1 cellular context compared by ENCODE assay signal in genomic region chr19:38788478-38789243, GRCh38.
TF ChIP-seq lines count a peak whose summit lies in the region.

LGALS7B (plus strand) TSS chr19:38789200; CDS start chr19:38789227, 27 bp downstream.

TF ChIP-seq in WTC11, 78 proteins besides CTCF, POLR2A, EP300 and RAD21 (continued from another document):
- TF ChIP-seq, protein P1, sequence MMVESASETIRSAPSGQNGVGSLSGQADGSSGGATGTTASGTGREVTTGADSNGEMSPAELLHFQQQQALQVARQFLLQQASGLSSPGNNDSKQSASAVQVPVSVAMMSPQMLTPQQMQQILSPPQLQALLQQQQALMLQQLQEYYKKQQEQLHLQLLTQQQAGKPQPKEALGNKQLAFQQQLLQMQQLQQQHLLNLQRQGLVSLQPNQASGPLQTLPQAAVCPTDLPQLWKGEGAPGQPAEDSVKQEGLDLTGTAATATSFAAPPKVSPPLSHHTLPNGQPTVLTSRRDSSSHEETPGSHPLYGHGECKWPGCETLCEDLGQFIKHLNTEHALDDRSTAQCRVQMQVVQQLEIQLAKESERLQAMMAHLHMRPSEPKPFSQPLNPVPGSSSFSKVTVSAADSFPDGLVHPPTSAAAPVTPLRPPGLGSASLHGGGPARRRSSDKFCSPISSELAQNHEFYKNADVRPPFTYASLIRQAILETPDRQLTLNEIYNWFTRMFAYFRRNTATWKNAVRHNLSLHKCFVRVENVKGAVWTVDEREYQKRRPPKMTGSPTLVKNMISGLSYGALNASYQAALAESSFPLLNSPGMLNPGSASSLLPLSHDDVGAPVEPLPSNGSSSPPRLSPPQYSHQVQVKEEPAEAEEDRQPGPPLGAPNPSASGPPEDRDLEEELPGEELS (CRISPR knock-in tag; IDR thresholded peaks at IDR 0.05) = no peak
- TF ChIP-seq, protein P2, sequence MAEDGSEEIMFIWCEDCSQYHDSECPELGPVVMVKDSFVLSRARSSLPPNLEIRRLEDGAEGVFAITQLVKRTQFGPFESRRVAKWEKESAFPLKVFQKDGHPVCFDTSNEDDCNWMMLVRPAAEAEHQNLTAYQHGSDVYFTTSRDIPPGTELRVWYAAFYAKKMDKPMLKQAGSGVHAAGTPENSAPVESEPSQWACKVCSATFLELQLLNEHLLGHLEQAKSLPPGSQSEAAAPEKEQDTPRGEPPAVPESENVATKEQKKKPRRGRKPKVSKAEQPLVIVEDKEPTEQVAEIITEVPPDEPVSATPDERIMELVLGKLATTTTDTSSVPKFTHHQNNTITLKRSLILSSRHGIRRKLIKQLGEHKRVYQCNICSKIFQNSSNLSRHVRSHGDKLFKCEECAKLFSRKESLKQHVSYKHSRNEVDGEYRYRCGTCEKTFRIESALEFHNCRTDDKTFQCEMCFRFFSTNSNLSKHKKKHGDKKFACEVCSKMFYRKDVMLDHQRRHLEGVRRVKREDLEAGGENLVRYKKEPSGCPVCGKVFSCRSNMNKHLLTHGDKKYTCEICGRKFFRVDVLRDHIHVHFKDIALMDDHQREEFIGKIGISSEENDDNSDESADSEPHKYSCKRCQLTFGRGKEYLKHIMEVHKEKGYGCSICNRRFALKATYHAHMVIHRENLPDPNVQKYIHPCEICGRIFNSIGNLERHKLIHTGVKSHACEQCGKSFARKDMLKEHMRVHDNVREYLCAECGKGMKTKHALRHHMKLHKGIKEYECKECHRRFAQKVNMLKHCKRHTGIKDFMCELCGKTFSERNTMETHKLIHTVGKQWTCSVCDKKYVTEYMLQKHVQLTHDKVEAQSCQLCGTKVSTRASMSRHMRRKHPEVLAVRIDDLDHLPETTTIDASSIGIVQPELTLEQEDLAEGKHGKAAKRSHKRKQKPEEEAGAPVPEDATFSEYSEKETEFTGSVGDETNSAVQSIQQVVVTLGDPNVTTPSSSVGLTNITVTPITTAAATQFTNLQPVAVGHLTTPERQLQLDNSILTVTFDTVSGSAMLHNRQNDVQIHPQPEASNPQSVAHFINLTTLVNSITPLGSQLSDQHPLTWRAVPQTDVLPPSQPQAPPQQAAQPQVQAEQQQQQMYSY (CRISPR knock-in tag; IDR thresholded peaks at IDR 0.05) = no peak
- TF ChIP-seq, protein P3, sequence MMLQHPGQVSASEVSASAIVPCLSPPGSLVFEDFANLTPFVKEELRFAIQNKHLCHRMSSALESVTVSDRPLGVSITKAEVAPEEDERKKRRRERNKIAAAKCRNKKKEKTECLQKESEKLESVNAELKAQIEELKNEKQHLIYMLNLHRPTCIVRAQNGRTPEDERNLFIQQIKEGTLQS (CRISPR knock-in tag; conservative IDR thresholded peaks at IDR 0.05) = no peak
- TF ChIP-seq OVOL2 (CRISPR knock-in tag; IDR thresholded peaks at IDR 0.05; ENCODE audit: borderline replicate concordance) = no peak
- TF ChIP-seq, protein P4, sequence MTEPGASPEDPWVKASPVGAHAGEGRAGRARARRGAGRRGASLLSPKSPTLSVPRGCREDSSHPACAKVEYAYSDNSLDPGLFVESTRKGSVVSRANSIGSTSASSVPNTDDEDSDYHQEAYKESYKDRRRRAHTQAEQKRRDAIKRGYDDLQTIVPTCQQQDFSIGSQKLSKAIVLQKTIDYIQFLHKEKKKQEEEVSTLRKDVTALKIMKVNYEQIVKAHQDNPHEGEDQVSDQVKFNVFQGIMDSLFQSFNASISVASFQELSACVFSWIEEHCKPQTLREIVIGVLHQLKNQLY (CRISPR knock-in tag; IDR thresholded peaks at IDR 0.05) = no peak
- TF ChIP-seq ZNF232 (CRISPR knock-in tag; IDR thresholded peaks at IDR 0.05) = no peak
- TF ChIP-seq, protein P5, sequence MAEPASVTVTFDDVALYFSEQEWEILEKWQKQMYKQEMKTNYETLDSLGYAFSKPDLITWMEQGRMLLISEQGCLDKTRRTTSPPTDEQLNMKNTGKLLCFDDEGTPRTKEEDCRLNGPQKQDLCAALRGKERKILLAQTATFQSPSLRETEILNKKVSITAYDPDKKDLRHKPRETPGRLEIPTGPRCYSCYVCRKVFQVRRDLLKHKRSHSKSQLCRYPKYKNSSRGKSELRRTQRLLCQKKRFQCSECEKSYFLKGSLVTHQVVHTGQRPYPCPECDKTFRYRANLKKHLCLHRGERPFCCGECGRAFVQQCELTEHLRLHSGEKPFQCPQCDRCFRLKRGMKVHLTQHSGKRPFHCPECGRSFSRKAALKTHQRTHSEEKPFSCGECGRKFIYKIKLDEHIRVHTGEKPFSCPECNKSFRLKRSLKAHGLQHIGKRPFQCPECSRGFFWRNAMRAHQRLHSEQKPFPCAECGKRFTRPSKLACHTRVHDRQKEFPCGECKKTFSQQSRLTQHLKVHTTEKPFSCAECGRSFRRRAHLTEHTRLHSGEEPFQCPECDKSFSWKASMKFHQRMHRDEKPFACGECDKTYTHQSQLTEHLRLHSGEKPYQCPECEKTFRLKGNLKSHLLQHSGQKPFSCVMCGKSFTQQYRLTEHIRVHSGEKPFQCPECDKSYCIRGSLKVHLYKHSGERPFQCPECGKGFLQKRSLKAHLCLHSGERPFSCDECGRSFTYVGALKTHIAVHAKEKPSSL (CRISPR knock-in tag; conservative IDR thresholded peaks at IDR 0.05) = no peak
- no peak for TF ChIP-seq NFATC4 (CRISPR knock-in tag; IDR thresholded peaks at IDR 0.05)
- TF ChIP-seq, protein P6, sequence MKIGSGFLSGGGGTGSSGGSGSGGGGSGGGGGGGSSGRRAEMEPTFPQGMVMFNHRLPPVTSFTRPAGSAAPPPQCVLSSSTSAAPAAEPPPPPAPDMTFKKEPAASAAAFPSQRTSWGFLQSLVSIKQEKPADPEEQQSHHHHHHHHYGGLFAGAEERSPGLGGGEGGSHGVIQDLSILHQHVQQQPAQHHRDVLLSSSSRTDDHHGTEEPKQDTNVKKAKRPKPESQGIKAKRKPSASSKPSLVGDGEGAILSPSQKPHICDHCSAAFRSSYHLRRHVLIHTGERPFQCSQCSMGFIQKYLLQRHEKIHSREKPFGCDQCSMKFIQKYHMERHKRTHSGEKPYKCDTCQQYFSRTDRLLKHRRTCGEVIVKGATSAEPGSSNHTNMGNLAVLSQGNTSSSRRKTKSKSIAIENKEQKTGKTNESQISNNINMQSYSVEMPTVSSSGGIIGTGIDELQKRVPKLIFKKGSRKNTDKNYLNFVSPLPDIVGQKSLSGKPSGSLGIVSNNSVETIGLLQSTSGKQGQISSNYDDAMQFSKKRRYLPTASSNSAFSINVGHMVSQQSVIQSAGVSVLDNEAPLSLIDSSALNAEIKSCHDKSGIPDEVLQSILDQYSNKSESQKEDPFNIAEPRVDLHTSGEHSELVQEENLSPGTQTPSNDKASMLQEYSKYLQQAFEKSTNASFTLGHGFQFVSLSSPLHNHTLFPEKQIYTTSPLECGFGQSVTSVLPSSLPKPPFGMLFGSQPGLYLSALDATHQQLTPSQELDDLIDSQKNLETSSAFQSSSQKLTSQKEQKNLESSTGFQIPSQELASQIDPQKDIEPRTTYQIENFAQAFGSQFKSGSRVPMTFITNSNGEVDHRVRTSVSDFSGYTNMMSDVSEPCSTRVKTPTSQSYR (CRISPR knock-in tag; IDR thresholded peaks at IDR 0.05) = no peak
- no peak for TF ChIP-seq ZNF219 (CRISPR knock-in tag; IDR thresholded peaks at IDR 0.05; ENCODE audit: borderline replicate concordance)
TF ChIP-seq in WTC11: peak in this region for 0.
